In genomic region chr3:188286087-188286513, GRCh38 we compare ENCODE assay signal across 10 cellular contexts.
DNase-seq lines count a peak whose midpoint lies in the region; ATAC-seq and TF ChIP-seq lines count a peak whose summit lies in the region.
"Had no signal": no experiment of that assay in that cellular context is flagged by ENCODE, and none has a peak within 500 bp of the region (broad histone marks: within the 10 kb centered on the region; RNA-seq: fewer than 3 reads in every experiment).

No MANE protein-coding gene starts in this region.

- H3F3A ChIP-seq in PC-3 (ENCODE audit: low read length, unreplicated experiment) (no peaks in the 10 kb centered on the region), neural cell (ENCODE audit: insufficient read depth, low read length, poor library complexity, severe bottlenecking) (peaks cover 10% of the 10 kb centered on the region)

- H3K9me2 ChIP-seq in PC-3 (replicated peaks; ENCODE audit: low read length): no peaks in the 10 kb centered on the region
- no peaks in the 10 kb centered on the region for H3K9me2 ChIP-seq in neural cell (ENCODE audit: insufficient read depth, low read length)

- H3K27ac Mint-ChIP-seq in progenitor cell of endocrine pancreas: no peak overlapping the region

- intact Hi-C loops in PC-3 (cut with micrococcal nuclease): no loop called here

- CTCF ChIA-PET in PC-3 (lab: Charles Lee): no interaction called here

- DNase-seq in AG08396 (ENCODE audit: low spot score): peak; percentile 79
- DNase-seq in PC-3: peak; percentile 93
- DNase-seq in epithelial cell of esophagus (ENCODE audit: low read depth): peak; percentile 92
- no peak for DNase-seq in progenitor cell of endocrine pancreas (ENCODE audit: low spot score, unreplicated experiment)
- no peak for DNase-seq in stimulated activated CD8-positive, alpha-beta memory T cell treated with anti-CD3 and anti-CD28 coated beads, Interleukin-4, amount 100 ng/mL, for 48 hours
- DNase-seq in NCI-H82 treated with DMSO at 0.1 percent for 48 hours (lab: John Stamatoyannopoulos, UW; ENCODE audit: unreplicated experiment): no peak
- DNase-seq: left colon, NCI-H510A had no signal

- TF ChIP-seq CTCF in PC-3 (conservative IDR thresholded peaks at IDR 0.05; ENCODE audit: low read depth, low read length) (no peak), epithelial cell of esophagus (IDR thresholded peaks at IDR 0.05; ENCODE audit: insufficient read depth, low read depth, low read length, missing control alignments) (no peak), neural cell (IDR thresholded peaks at IDR 0.05; ENCODE audit: poor library complexity, severe bottlenecking) (no peak), progenitor cell of endocrine pancreas (IDR thresholded peaks at IDR 0.05; ENCODE audit: unreplicated experiment) (no peak)

- H3K9me3 Mint-ChIP-seq in progenitor cell of endocrine pancreas (ENCODE audit: low read depth): peaks cover 3% of the 10 kb centered on the region

- H3K27ac ChIP-seq in PC-3 (ENCODE audit: low read length) (peak overlapping the region; percentile 77), neural cell (ENCODE audit: low read length) (peak overlapping the region; percentile 90)

- no TSS peak for BruUV-seq in PC-3 (replicated peaks; lab: Mats Ljungman, UMichigan)

- H3K4me2 ChIP-seq in PC-3 (ENCODE audit: low read length) (peak overlapping the region; percentile 52), neural cell (ENCODE audit: low read length) (no peak overlapping the region)

- H3K36me3 Mint-ChIP-seq in progenitor cell of endocrine pancreas (ENCODE audit: insufficient read depth): peaks cover 6% of the 10 kb centered on the region

- POLR2A ChIA-PET in PC-3 (lab: Charles Lee; ENCODE audit: unreplicated experiment): interaction anchor here (0.6 kb wide), 1 partner anchor 267 kb away, joined by 3 read pairs; no protein-coding TSS in a partner anchor

- H4K20me1 ChIP-seq in PC-3 (ENCODE audit: low read length) (no peaks in the 10 kb centered on the region), neural cell (ENCODE audit: insufficient read depth) (no peaks in the 10 kb centered on the region)

- TF ChIP-seq RAD21 in neural cell (conservative IDR thresholded peaks at IDR 0.05): no peak

- H3K27me3 ChIP-seq in PC-3 (ENCODE audit: low read length): no peaks in the 10 kb centered on the region
- H3K27me3 ChIP-seq in neural cell (ENCODE audit: insufficient read depth, low read depth, low read length): no peaks in the 10 kb centered on the region

- no peak overlapping the region for H2AFZ ChIP-seq in PC-3 (ENCODE audit: low read length)
- no peak overlapping the region for H2AFZ ChIP-seq in neural cell (ENCODE audit: low read depth, low read length)

- no peaks in the 10 kb centered on the region for H3K36me3 ChIP-seq in PC-3 (ENCODE audit: low read depth, low read length)
- H3K36me3 ChIP-seq in neural cell (ENCODE audit: insufficient read depth, low read length): no peaks in the 10 kb centered on the region

- peaks cover 31% of the 10 kb centered on the region for H3K4me1 Mint-ChIP-seq in progenitor cell of endocrine pancreas (ENCODE audit: low read depth)

- TF ChIP-seq EP300 in neural cell (conservative IDR thresholded peaks at IDR 0.05; ENCODE audit: poor library complexity, severe bottlenecking): no peak

- H3K9me3 ChIP-seq in PC-3 (ENCODE audit: low read length): no peaks in the 10 kb centered on the region
- H3K9me3 ChIP-seq in neural cell (ENCODE audit: low read length): no peaks in the 10 kb centered on the region

- peaks cover 28% of the 10 kb centered on the region for H3K79me2 ChIP-seq in PC-3 (ENCODE audit: low read length)
- no peaks in the 10 kb centered on the region for H3K79me2 ChIP-seq in neural cell (replicated peaks; ENCODE audit: insufficient read depth, low read length)

- H3K4me3 ChIP-seq in PC-3 (ENCODE audit: low read length) (0 out of 2 replicates have a peak overlapping the region, but pooled peaks have one; percentile 11), epithelial cell of esophagus (ENCODE audit: low read length) (no peak overlapping the region), neural cell (ENCODE audit: low read length) (no peak overlapping the region)

- ATAC-seq in PC-3: peak; percentile 97
- ATAC-seq in GM21390 (IDR thresholded peaks at IDR 0.05; ENCODE audit: unreplicated experiment): no peak
- ATAC-seq: left colon had no signal

- peak overlapping the region; percentile 24; the same call in 1 of the 2 replicates for H3K9ac ChIP-seq in PC-3 (ENCODE audit: low read length)
- H3K9ac ChIP-seq in neural cell (ENCODE audit: low read length): no peak overlapping the region

- no peak overlapping the region for H3K4me3 Mint-ChIP-seq in progenitor cell of endocrine pancreas (ENCODE audit: low read depth)

- H3K4me1 ChIP-seq in PC-3 (ENCODE audit: insufficient read depth, low read length): peaks cover 28% of the 10 kb centered on the region

- no peaks in the 10 kb centered on the region for H3K27me3 Mint-ChIP-seq in progenitor cell of endocrine pancreas

TF ChIP-seq in neural cell, 6 proteins besides CTCF, POLR2A, EP300 and RAD21:
- TF ChIP-seq EZH2 (IDR thresholded peaks at IDR 0.05; ENCODE audit: borderline replicate concordance, insufficient read depth, low read length, poor library complexity, severe bottlenecking): no peak
- TF ChIP-seq TAF1 (IDR thresholded peaks at IDR 0.05; ENCODE audit: low read depth): no peak
- no peak for TF ChIP-seq MXI1 (conservative IDR thresholded peaks at IDR 0.05; ENCODE audit: poor library complexity, severe bottlenecking)
- no peak for TF ChIP-seq REST (IDR thresholded peaks at IDR 0.05; ENCODE audit: borderline replicate concordance)
- TF ChIP-seq POLR2AphosphoS5 (IDR thresholded peaks at IDR 0.05): no peak
- no peak for TF ChIP-seq SMC3 (conservative IDR thresholded peaks at IDR 0.05; ENCODE audit: poor library complexity)

Comparison
In these comparisons a context has a peak if more than half of its experiments do, and no peak if none do; other contexts are left out.
1. DNase-seq: peak in AG08396 (single experiment), PC-3 (single experiment) and epithelial cell of esophagus (single experiment); none in progenitor cell of endocrine pancreas (single experiment), stimulated activated CD8-positive, alpha-beta memory T cell treated with anti-CD3 and anti-CD28 coated beads, Interleukin-4, amount 100 ng/mL, for 48 hours (single experiment) and NCI-H82 treated with DMSO at 0.1 percent for 48 hours (single experiment).